9 cellular contexts compared by ENCODE assay signal in genomic region chr22:35561796-35562526, GRCh38. TPM values are rescaled to one million over a fixed set of nuclear protein-coding genes. Genes with fewer than 3 reads are reported as not detected.
DNase-seq lines count a peak whose midpoint lies in the region; ATAC-seq, FAIRE-seq and TF ChIP-seq lines count a peak whose summit lies in the region.
"Had no signal": no experiment of that assay in that cellular context is flagged by ENCODE, and none has a peak within 500 bp of the region (broad histone marks: within the 10 kb centered on the region; RNA-seq: fewer than 3 reads in every experiment).

No MANE protein-coding gene starts in this region.

- intact Hi-C loops in lower lobe of right lung (cut with DNase I) = no loop called here

- H3K36me3 ChIP-seq in bronchial epithelial cell (ENCODE audit: control insufficient read depth, insufficient read depth, low read length) = no peaks in the 10 kb centered on the region
- H3K36me3 ChIP-seq in lower lobe of right lung = no peaks in the 10 kb centered on the region

- TF ChIP-seq CTCF in NB4 (IDR thresholded peaks at IDR 0.05; ENCODE audit: low read depth, low read length) = no peak
- no peak for TF ChIP-seq CTCF in bronchial epithelial cell (IDR thresholded peaks at IDR 0.05; ENCODE audit: insufficient read depth, low read length, severe bottlenecking)
- no peak for TF ChIP-seq CTCF in lower lobe of right lung (IDR thresholded peaks at IDR 0.05)

- H3K27me3 ChIP-seq in bronchial epithelial cell (ENCODE audit: control insufficient read depth, insufficient read depth, low read length) = no peaks in the 10 kb centered on the region
- no peaks in the 10 kb centered on the region for H3K27me3 ChIP-seq in lower lobe of right lung (ENCODE audit: low read depth)

- FAIRE-seq in H54 (lab: Jason Lieb, UNC) (peak; percentile 20), bronchial epithelial cell (lab: Jason Lieb, UNC) (no peak)

- peak; percentile 79 for DNase-seq in H54 (ENCODE audit: insufficient read length, low spot score)
- DNase-seq in NB4 (ENCODE audit: low read depth) = peak; percentile 88
- DNase-seq in bronchial epithelial cell (ENCODE audit: low read depth) = peak; percentile 41
- DNase-seq in stimulated activated CD8-positive, alpha-beta memory T cell treated with anti-CD3 and anti-CD28 coated beads, Interleukin-4, amount 100 ng/mL, for 48 hours = peak; percentile 44
- no peak for DNase-seq in lower lobe of right lung
- no peak for DNase-seq in NCI-H2107 (lab: John Stamatoyannopoulos, UW)
- DNase-seq: NCI-H1417 treated with DMSO at 0.1 percent for 48 hours, substantia nigra had no signal

- H3K4me3 ChIP-seq in NB4 (ENCODE audit: low read depth, low read length) = no peak overlapping the region
- H3K4me3 ChIP-seq in bronchial epithelial cell (ENCODE audit: low read depth, low read length) = no peak overlapping the region
- H3K4me3 ChIP-seq in lower lobe of right lung = no peak overlapping the region

- no peak for ATAC-seq in lower lobe of right lung
- ATAC-seq in GM21737 (IDR thresholded peaks at IDR 0.05; ENCODE audit: unreplicated experiment) = no peak

- TF ChIP-seq POLR2A in H54 (IDR thresholded peaks at IDR 0.05; ENCODE audit: low read depth, low read length) (no peak), NB4 (IDR thresholded peaks at IDR 0.05; ENCODE audit: extremely low read depth, insufficient read length) (no peak)

- H3K9me3 ChIP-seq in lower lobe of right lung = no peaks in the 10 kb centered on the region

- peaks cover 3% of the 10 kb centered on the region for H3K4me1 ChIP-seq in lower lobe of right lung

- no peak overlapping the region for H3K27ac ChIP-seq in lower lobe of right lung

RNA-seq across cellular contexts. Expression of gene RASD2, which starts 21.3 kb away (rescaled TPM):
- total RNA-seq in bronchial epithelial cell = 0.13 and 0.26 TPM in 2 replicates
- 3.6 TPM for total RNA-seq in lower lobe of right lung

RNA-seq across cellular contexts. Expression of gene MB, which starts 55.2 kb away (rescaled TPM):
- total RNA-seq in bronchial epithelial cell (0.13 TPM in 1 of 2 replicates, not detected in the other), lower lobe of right lung (0.86 TPM)

Comparison
In these comparisons a context has a peak if more than half of its experiments do, and no peak if none do; other contexts are left out.
1. DNase-seq: peak in H54 (single experiment), NB4 (single experiment), bronchial epithelial cell (single experiment) and stimulated activated CD8-positive, alpha-beta memory T cell treated with anti-CD3 and anti-CD28 coated beads, Interleukin-4, amount 100 ng/mL, for 48 hours (single experiment); none in lower lobe of right lung (single experiment) and NCI-H2107 (single experiment).